In the genomic region with DNA sequence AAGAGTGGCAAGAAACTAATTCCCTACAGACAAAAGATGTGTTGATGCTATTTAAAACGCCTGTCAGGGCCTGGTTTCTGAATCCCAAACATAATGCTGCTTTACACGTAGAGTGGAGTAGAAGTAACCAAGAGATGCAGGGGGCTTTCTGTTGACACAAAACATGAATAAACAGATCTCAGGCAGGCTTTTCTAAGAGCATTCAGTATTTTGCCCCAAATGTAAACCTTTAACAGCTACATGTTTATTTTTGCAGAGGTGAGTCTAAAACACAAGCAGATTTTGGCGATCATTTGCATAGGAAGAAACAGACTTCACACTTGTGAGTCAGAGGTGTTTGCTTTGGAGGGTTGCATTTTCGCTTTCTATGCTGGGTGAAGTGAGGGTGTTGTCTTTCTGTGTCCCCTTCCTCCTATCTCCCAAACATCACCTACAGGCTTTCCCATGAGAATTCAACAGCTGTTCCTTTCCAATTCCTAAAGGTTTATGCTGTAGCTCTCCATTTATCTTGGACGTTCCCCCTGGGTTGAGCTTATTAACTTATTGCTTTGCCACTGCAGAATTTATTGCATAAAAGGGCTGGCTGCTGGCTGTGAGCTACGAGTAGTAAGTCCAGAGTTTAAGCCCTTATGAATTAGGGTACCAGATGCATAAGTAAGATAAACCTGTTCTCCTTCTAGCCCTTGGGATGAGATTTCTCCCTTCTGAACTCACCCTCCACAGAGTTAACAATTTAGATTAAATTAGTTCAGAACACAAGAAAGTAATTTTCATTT, we compare ENCODE assay signal across 1 cellular context.
A peak's percentile ranks its signal among the peaks of the same experiment; 100 is the strongest.
TF ChIP-seq lines count a peak whose summit lies in the region.

No MANE protein-coding gene starts in this region.

TF ChIP-seq in GM12878, 131 proteins besides CTCF, POLR2A, EP300 and RAD21 (continued from another document and continues in another):
- TF ChIP-seq MAX (IDR thresholded peaks at IDR 0.05; ENCODE audit: low read depth, low read length) = no peak
- TF ChIP-seq HDAC2 (IDR thresholded peaks at IDR 0.05) = no peak
- TF ChIP-seq NFXL1 (IDR thresholded peaks at IDR 0.05; ENCODE audit: borderline replicate concordance) = no peak
- TF ChIP-seq NRF1 (conservative IDR thresholded peaks at IDR 0.05; ENCODE audit: low read depth, low read length) = no peak
- TF ChIP-seq PRDM15 (CRISPR knock-in tag; IDR thresholded peaks at IDR 0.05) = no peak
- TF ChIP-seq NKRF (conservative IDR thresholded peaks at IDR 0.05) = no peak
- no peak for TF ChIP-seq RFX5 (IDR thresholded peaks at IDR 0.05; ENCODE audit: low read depth, low read length)
- TF ChIP-seq ZNF384 (IDR thresholded peaks at IDR 0.05; ENCODE audit: borderline replicate concordance, low read depth, low read length) = no peak
- 0 out of 2 replicates have a peak, but pooled peaks have one; percentile 39 for TF ChIP-seq ASH2L (IDR thresholded peaks at IDR 0.05; ENCODE audit: borderline replicate concordance, low read depth)
- TF ChIP-seq, protein P1, sequence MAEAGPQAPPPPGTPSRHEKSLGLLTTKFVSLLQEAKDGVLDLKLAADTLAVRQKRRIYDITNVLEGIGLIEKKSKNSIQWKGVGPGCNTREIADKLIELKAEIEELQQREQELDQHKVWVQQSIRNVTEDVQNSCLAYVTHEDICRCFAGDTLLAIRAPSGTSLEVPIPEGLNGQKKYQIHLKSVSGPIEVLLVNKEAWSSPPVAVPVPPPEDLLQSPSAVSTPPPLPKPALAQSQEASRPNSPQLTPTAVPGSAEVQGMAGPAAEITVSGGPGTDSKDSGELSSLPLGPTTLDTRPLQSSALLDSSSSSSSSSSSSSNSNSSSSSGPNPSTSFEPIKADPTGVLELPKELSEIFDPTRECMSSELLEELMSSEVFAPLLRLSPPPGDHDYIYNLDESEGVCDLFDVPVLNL (IDR thresholded peaks at IDR 0.05; ENCODE audit: low read depth, low read length) = no peak
- peak; percentile 20; the same call in 1 of the 2 replicates for TF ChIP-seq PKNOX1 (IDR thresholded peaks at IDR 0.05)
- 0 out of 2 replicates have a peak, but pooled peaks have one; percentile 35 for TF ChIP-seq ZNF217 (IDR thresholded peaks at IDR 0.05)
- TF ChIP-seq CUX1 (IDR thresholded peaks at IDR 0.05; ENCODE audit: insufficient replicate concordance, low read depth, low read length) = no peak
- TF ChIP-seq SIN3A (IDR thresholded peaks at IDR 0.05; ENCODE audit: low read depth, low read length) = no peak
- TF ChIP-seq PML (IDR thresholded peaks at IDR 0.05; ENCODE audit: low read length) = 0 out of 2 replicates have a peak, but pooled peaks have one; percentile 49
- no peak for TF ChIP-seq RB1 (IDR thresholded peaks at IDR 0.05; ENCODE audit: borderline replicate concordance)
- TF ChIP-seq SMARCA5 (IDR thresholded peaks at IDR 0.05) = no peak
- peak; percentile 66; the same call in 1 of the 2 replicates for TF ChIP-seq FOXM1 (IDR thresholded peaks at IDR 0.05; ENCODE audit: low read depth, low read length)
- TF ChIP-seq RELA (IDR thresholded peaks at IDR 0.05; ENCODE audit: borderline replicate concordance, partially characterized antibody) = no peak
- TF ChIP-seq ZBTB4 (CRISPR knock-in tag; IDR thresholded peaks at IDR 0.05) = no peak
- no peak for TF ChIP-seq ZSCAN29 (IDR thresholded peaks at IDR 0.05)
- no peak for TF ChIP-seq KLF5 (IDR thresholded peaks at IDR 0.05; ENCODE audit: partially characterized antibody)
- no peak for TF ChIP-seq CREB1 (IDR thresholded peaks at IDR 0.05; ENCODE audit: low read depth)
- peak; percentile 96 for TF ChIP-seq POU2F2 (IDR thresholded peaks at IDR 0.05; ENCODE audit: borderline replicate concordance, low read depth, low read length)
- peak; percentile 64 for TF ChIP-seq DPF2 (IDR thresholded peaks at IDR 0.05)
- TF ChIP-seq CBX5 (IDR thresholded peaks at IDR 0.05; ENCODE audit: low read depth) = peak; percentile 70
- TF ChIP-seq, protein P2, sequence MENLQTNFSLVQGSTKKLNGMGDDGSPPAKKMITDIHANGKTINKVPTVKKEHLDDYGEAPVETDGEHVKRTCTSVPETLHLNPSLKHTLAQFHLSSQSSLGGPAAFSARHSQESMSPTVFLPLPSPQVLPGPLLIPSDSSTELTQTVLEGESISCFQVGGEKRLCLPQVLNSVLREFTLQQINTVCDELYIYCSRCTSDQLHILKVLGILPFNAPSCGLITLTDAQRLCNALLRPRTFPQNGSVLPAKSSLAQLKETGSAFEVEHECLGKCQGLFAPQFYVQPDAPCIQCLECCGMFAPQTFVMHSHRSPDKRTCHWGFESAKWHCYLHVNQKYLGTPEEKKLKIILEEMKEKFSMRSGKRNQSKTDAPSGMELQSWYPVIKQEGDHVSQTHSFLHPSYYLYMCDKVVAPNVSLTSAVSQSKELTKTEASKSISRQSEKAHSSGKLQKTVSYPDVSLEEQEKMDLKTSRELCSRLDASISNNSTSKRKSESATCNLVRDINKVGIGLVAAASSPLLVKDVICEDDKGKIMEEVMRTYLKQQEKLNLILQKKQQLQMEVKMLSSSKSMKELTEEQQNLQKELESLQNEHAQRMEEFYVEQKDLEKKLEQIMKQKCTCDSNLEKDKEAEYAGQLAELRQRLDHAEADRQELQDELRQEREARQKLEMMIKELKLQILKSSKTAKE (IDR thresholded peaks at IDR 0.05; ENCODE audit: low read depth, poor library complexity, severe bottlenecking) = no peak
- no peak for TF ChIP-seq GABPA (IDR thresholded peaks at IDR 0.05; ENCODE audit: low read depth)
- peak; percentile 52; the same call in 1 of the 2 replicates for TF ChIP-seq TAF1 (IDR thresholded peaks at IDR 0.05; ENCODE audit: borderline replicate concordance, low read depth, low read length)
- TF ChIP-seq MTA3 (IDR thresholded peaks at IDR 0.05; ENCODE audit: borderline replicate concordance, low read length) = peak; percentile 59; the same call in 1 of the 2 replicates
